ENCODE assay signal across 16 cellular contexts in the genomic region with DNA sequence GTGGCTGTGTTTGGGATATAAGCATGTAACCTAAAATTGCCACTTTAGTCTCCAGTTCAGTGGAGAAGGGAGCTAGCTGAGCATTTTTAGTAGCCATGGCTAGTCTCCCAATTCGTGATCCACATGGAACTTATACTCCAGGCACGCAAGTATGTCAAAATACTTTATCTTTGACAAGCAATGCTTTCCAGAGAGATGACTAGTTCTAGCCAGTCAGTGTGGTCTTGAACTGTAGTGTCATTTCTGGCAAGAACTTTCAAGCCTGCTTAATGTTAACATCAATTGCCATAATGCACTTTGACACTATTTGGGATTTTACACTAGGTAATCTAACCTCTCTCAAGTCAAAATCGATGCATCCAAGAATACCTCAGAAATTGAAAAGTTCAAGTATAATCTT.
A peak's percentile ranks its signal among the peaks of the same experiment; 100 is the strongest.
DNase-seq lines count a peak whose midpoint lies in the region; TF ChIP-seq lines count a peak whose summit lies in the region.
"Had no signal": no experiment of that assay in that cellular context is flagged by ENCODE, and none has a peak within 500 bp of the region (broad histone marks: within the 10 kb centered on the region; RNA-seq: fewer than 3 reads in every experiment).

No MANE protein-coding gene starts in this region.

- H3K4me1 ChIP-seq in mesodermal cell (ENCODE audit: control insufficient read depth, insufficient read depth, low read length, poor library complexity, severe bottlenecking): peaks cover 4% of the 10 kb centered on the region
- no peaks in the 10 kb centered on the region for H3K4me1 ChIP-seq in ovary (ENCODE audit: insufficient read depth)

- H3K4me3 ChIP-seq in mesodermal cell (ENCODE audit: extremely low read depth, insufficient read depth, low read length, poor library complexity, severe bottlenecking) (no peak overlapping the region), ovary (no peak overlapping the region)
- H3K4me3 ChIP-seq: MG63 had no signal

- no peak for TF ChIP-seq POLR2A in ovary (IDR thresholded peaks at IDR 0.05)

- no peak for TF ChIP-seq EP300 in ovary (IDR thresholded peaks at IDR 0.05)

- H3K27me3 ChIP-seq in ovary: no peaks in the 10 kb centered on the region
- H3K27me3 ChIP-seq: BE2C, MG63 had no signal

- no peak for TF ChIP-seq CTCF in ovary (IDR thresholded peaks at IDR 0.05)
- TF ChIP-seq CTCF in GM20000 (IDR thresholded peaks at IDR 0.05; ENCODE audit: extremely low read depth, missing control alignments): no peak

- WGBS in mesodermal cell (ENCODE audit: insufficient coverage in 2 of 2), 2 experiments: no CpG with 5 or more reads among the region's 3 CpGs
- 84 to 86% (median 85%) methylated on average over 3 of the region's 3 CpGs for WGBS in ovary, 3 donors

- peak; percentile 54 for DNase-seq in GM03348 (ENCODE audit: low spot score)
- peak; percentile 39 for DNase-seq in OCI-M1 (lab: John Stamatoyannopoulos, UW)
- DNase-seq in dedifferentiated amniotic fluid mesenchymal stem cell (ENCODE audit: extremely low spot score): peak; percentile 68
- no peak for DNase-seq in ovary
- DNase-seq in GM20000 (ENCODE audit: low spot score): no peak
- DNase-seq in iPS-NIHi11 (ENCODE audit: low spot score): no peak
- DNase-seq: BE2C; CD4-positive, alpha-beta memory T cell; GF-D8; HFFc6; MG63; NCI-H1105; NCI-H2171; NCI-H774; SHP77 treated with DMSO at 0.1 percent for 48 hours had no signal

- H3K9me3 ChIP-seq in mesodermal cell (ENCODE audit: control insufficient read depth, low read length) (no peaks in the 10 kb centered on the region), ovary (no peaks in the 10 kb centered on the region)
- H3K9me3 ChIP-seq: BE2C, MG63 had no signal

- intact Hi-C loops in ovary (cut with DNase I): no loop called here

- H3K27ac ChIP-seq in mesodermal cell (ENCODE audit: low read depth, low read length, severe bottlenecking): peak overlapping the region; percentile 75
- H3K27ac ChIP-seq in ovary: no peak overlapping the region

- H3K36me3 ChIP-seq in mesodermal cell (ENCODE audit: control insufficient read depth, insufficient read depth, low read length) (no peaks in the 10 kb centered on the region), ovary (no peaks in the 10 kb centered on the region)
- H3K36me3 ChIP-seq: BE2C, MG63 had no signal

Comparison
In these comparisons a context has a peak if more than half of its experiments do, and no peak if none do; other contexts are left out.
1. DNase-seq: peak in GM03348 (single experiment), OCI-M1 (single experiment) and dedifferentiated amniotic fluid mesenchymal stem cell (single experiment); none in ovary (0 of 5), GM20000 (single experiment) and iPS-NIHi11 (single experiment).